In the genomic region with DNA sequence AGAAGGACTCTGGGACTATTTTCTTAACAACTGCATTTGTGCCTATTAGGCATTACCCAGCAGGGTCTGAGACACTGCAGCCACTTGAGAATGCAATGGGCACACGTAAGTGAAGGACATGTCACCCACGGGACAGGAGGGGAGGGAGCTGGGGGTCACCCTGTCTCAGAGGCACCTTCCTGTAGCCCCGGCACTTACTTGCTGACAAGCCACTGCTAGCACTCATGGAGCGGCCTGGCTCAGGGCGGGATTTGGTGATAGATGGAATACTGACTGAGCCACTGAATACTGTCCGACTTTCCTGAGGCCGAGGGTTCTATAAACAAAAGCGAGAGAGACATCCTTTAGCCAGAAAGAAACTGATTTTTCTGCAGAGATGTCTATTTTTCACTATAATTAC, we compare ENCODE assay signal across 7 cellular contexts.
"Had no signal": no experiment of that assay in that cellular context is flagged by ENCODE, and none has a peak within 500 bp of the region (broad histone marks: within the 10 kb centered on the region; RNA-seq: fewer than 3 reads in every experiment).

No MANE protein-coding gene starts in this region.

- H2AFZ ChIP-seq: GM23248 had no signal

- DNase-seq: GM23248, GOT3, H7, HFFc6, IMR-90 had no signal

- H3K4me3 Mint-ChIP-seq: HFFc6 had no signal

- H3K4me1 ChIP-seq: HAP-1 had no signal

- ATAC-seq: HCT116 had no signal

- H3K9ac ChIP-seq: GM23248 had no signal

- H3K27ac ChIP-seq: GM23248 had no signal

- H3K9me3 Mint-ChIP-seq: HFFc6 had no signal

- H3K27ac Mint-ChIP-seq: HFFc6 had no signal

- H3K9me3 ChIP-seq: HAP-1 had no signal

- H3K4me3 ChIP-seq: GM23248, HAP-1 had no signal
